14 cellular contexts compared by ENCODE assay signal in the genomic region with DNA sequence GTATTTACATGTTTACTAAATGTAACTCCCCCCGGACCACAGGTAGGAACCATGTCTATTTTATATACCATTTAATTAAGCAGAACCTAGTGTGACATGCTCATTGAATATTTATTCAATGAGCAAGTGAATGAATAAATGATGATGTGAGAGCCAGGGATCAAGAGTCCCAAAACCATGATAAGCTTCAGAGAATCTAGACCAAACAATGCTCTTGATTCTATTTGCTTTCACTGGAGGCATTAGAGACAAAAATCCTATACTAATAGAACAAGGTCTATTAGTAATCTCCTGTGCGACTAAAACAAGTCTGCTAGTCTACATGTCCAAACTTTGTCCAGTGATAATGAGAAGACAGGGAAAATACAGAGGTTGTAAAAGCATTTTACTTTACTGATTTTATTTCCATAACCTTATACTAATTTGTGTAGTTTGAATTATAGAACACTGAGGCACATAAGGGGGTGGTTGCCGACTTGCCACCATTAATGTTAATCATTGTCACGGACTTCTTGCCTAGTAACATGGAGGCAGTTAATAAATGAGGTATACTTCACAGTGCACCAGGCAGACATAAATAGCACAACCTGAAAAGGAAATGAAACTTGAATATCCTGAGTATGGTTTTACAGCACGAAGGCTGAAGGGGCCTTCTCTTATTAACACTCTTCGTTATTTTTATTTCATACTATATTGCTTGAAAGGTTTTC.
DNase-seq lines count a peak whose midpoint lies in the region; ATAC-seq and TF ChIP-seq lines count a peak whose summit lies in the region.
"Had no signal": no experiment of that assay in that cellular context is flagged by ENCODE, and none has a peak within 500 bp of the region (broad histone marks: within the 10 kb centered on the region; RNA-seq: fewer than 3 reads in every experiment).

No MANE protein-coding gene starts in this region.

- H3K27me3 Mint-ChIP-seq in activated B cell treated with CpG ODN at 0.5 μM for 24 hours: no peaks in the 10 kb centered on the region
- H3K27me3 Mint-ChIP-seq in CD8-positive, alpha-beta memory T cell: peaks cover 3 to 5% of the 10 kb centered on the region in 2 donors

- H3K27ac Mint-ChIP-seq in activated B cell treated with CpG ODN at 0.5 μM for 24 hours: no peak overlapping the region
- no peak overlapping the region for H3K27ac Mint-ChIP-seq in CD8-positive, alpha-beta memory T cell
- H3K27ac Mint-ChIP-seq: naive thymus-derived CD8-positive, alpha-beta T cell had no signal

- DNase-seq in activated B cell treated with CpG ODN at 0.5 μM for 24 hours (no peak), hippocampal formation (lab: John Stamatoyannopoulos, UW) (no peak), DMS79 treated with DMSO at 0.1 percent for 48 hours (lab: John Stamatoyannopoulos, UW) (no peak), NCI-H2196 treated with DMSO at 0.1 percent for 48 hours (lab: John Stamatoyannopoulos, UW; ENCODE audit: unreplicated experiment) (no peak)
- DNase-seq in CD8-positive, alpha-beta memory T cell: no peak
- DNase-seq: aorta; C1 segment of cervical spinal cord; IMR-90; naive thymus-derived CD8-positive, alpha-beta T cell; NCI-H510A treated with DMSO at 0.1 percent for 48 hours; stimulated activated naive CD4-positive, alpha-beta T cell treated with Interleukin-2 at 50 U/mL for 16 hours had no signal

- H3K36me3 Mint-ChIP-seq in activated B cell treated with CpG ODN at 0.5 μM for 24 hours (ENCODE audit: low read depth): no peaks in the 10 kb centered on the region
- H3K36me3 Mint-ChIP-seq in CD8-positive, alpha-beta memory T cell: no peaks in the 10 kb centered on the region
- H3K36me3 Mint-ChIP-seq: naive thymus-derived CD8-positive, alpha-beta T cell had no signal

- no peak overlapping the region for H3K4me3 Mint-ChIP-seq in activated B cell treated with CpG ODN at 0.5 μM for 24 hours
- H3K4me3 Mint-ChIP-seq in CD8-positive, alpha-beta memory T cell: no peak overlapping the region
- H3K4me3 Mint-ChIP-seq: naive thymus-derived CD8-positive, alpha-beta T cell had no signal

- H3K4me1 Mint-ChIP-seq in activated B cell treated with CpG ODN at 0.5 μM for 24 hours: peaks cover 26% of the 10 kb centered on the region
- no peaks in the 10 kb centered on the region for H3K4me1 Mint-ChIP-seq in CD8-positive, alpha-beta memory T cell
- H3K4me1 Mint-ChIP-seq: naive thymus-derived CD8-positive, alpha-beta T cell had no signal

- ATAC-seq in GM18861 (IDR thresholded peaks at IDR 0.05; ENCODE audit: unreplicated experiment): peak; percentile 55
- peak; percentile 82 for ATAC-seq in GM21515 (IDR thresholded peaks at IDR 0.05; ENCODE audit: unreplicated experiment)
- ATAC-seq in HG03066 (IDR thresholded peaks at IDR 0.05; ENCODE audit: low read depth, unreplicated experiment): peak; percentile 71
- ATAC-seq in activated B cell treated with CpG ODN at 0.5 μM for 24 hours (ENCODE audit: low read depth): peak; percentile 45
- ATAC-seq: naive thymus-derived CD8-positive, alpha-beta T cell had no signal

- CTCF ChIA-PET in activated B cell treated with CpG ODN at 0.5 μM for 24 hours (lab: Charles Lee): no interaction called here
- CTCF ChIA-PET in CD8-positive, alpha-beta memory T cell (lab: Charles Lee): no interaction called here

- peaks cover 3% of the 10 kb centered on the region for H3K9me3 Mint-ChIP-seq in activated B cell treated with CpG ODN at 0.5 μM for 24 hours
- peaks cover 0 to 5% (median 2%) of the 10 kb centered on the region in 5 donors for H3K9me3 Mint-ChIP-seq in CD8-positive, alpha-beta memory T cell

- H3K27me3 ChIP-seq in CD8-positive, alpha-beta memory T cell (ENCODE audit: insufficient read depth, low read length, poor library complexity, severe bottlenecking): no peaks in the 10 kb centered on the region

- no peaks in the 10 kb centered on the region for H3K36me3 ChIP-seq in CD8-positive, alpha-beta memory T cell (ENCODE audit: insufficient read depth, low read length)

- no peak for TF ChIP-seq CTCF in activated B cell treated with CpG ODN at 0.5 μM for 24 hours (IDR thresholded peaks at IDR 0.05)

- intact Hi-C loops in activated B cell treated with CpG ODN at 0.5 μM for 24 hours (cut with micrococcal nuclease): no loop called here

- POLR2A ChIA-PET in activated B cell treated with CpG ODN at 0.5 μM for 24 hours (lab: Charles Lee): no interaction called here
- POLR2A ChIA-PET in CD8-positive, alpha-beta memory T cell (lab: Charles Lee): no interaction called here

- no peaks in the 10 kb centered on the region for H3K9me3 ChIP-seq in CD8-positive, alpha-beta memory T cell (ENCODE audit: low read length)

- H3K4me1 ChIP-seq in CD8-positive, alpha-beta memory T cell (ENCODE audit: insufficient read depth, low read length): no peaks in the 10 kb centered on the region

- no peak overlapping the region for H3K27ac ChIP-seq in CD8-positive, alpha-beta memory T cell (ENCODE audit: low read depth, low read length)

- no peak overlapping the region for H3K4me3 ChIP-seq in CD8-positive, alpha-beta memory T cell (ENCODE audit: low read length)
